Comparison of ENCODE assay signal across 11 cellular contexts in genomic region chr17:57379237-57380054, GRCh38.
DNase-seq lines count a peak whose midpoint lies in the region; ATAC-seq and TF ChIP-seq lines count a peak whose summit lies in the region.
"Had no signal": no experiment of that assay in that cellular context is flagged by ENCODE, and none has a peak within 500 bp of the region (broad histone marks: within the 10 kb centered on the region; RNA-seq: fewer than 3 reads in every experiment).

No MANE protein-coding gene starts in this region.

- H3K4me1 Mint-ChIP-seq in CD8-positive, alpha-beta memory T cell, result peaks cover 14 to 43% (median 16%) of the 10 kb centered on the region in 3 donors
- H3K4me1 Mint-ChIP-seq in nephron progenitor cell, result peaks cover 34% of the 10 kb centered on the region

- H3K4me3 ChIP-seq in CD8-positive, alpha-beta memory T cell (ENCODE audit: low read length), result no peak overlapping the region
- no peak overlapping the region for H3K4me3 ChIP-seq in NB4 (ENCODE audit: low read depth, low read length)
- no peak overlapping the region for H3K4me3 ChIP-seq in dorsolateral prefrontal cortex
- H3K4me3 ChIP-seq in WERI-Rb-1 (ENCODE audit: low read depth, low read length), result no peak overlapping the region

- CTCF ChIA-PET in CD8-positive, alpha-beta memory T cell (lab: Charles Lee), result no interaction called here

- DNase-seq in CD8-positive, alpha-beta memory T cell, result no peak
- peak; percentile 37 for DNase-seq in NB4 (ENCODE audit: low read depth)
- DNase-seq in dorsolateral prefrontal cortex, result no peak
- no peak for DNase-seq in nephron progenitor cell
- no peak for DNase-seq in WERI-Rb-1
- DNase-seq in putamen (ENCODE audit: low spot score), result no peak
- no peak for DNase-seq in COLO668 (lab: John Stamatoyannopoulos, UW; ENCODE audit: unreplicated experiment)
- DNase-seq: midbrain, SHP77 had no signal

- intact Hi-C loops in dorsolateral prefrontal cortex (cut with DNase I), result no loop called here

- no peaks in the 10 kb centered on the region for H3K36me3 ChIP-seq in CD8-positive, alpha-beta memory T cell (ENCODE audit: insufficient read depth, low read length)
- peaks cover 22% of the 10 kb centered on the region for H3K36me3 ChIP-seq in WERI-Rb-1

- H3K27me3 ChIP-seq in CD8-positive, alpha-beta memory T cell (ENCODE audit: insufficient read depth, low read length, poor library complexity, severe bottlenecking), result no peaks in the 10 kb centered on the region
- H3K27me3 ChIP-seq in dorsolateral prefrontal cortex (no peaks in the 10 kb centered on the region), WERI-Rb-1 (ENCODE audit: insufficient read depth, low read depth, severe bottlenecking) (no peaks in the 10 kb centered on the region)

- peak overlapping the region; percentile 45 for H3K27ac ChIP-seq in CD8-positive, alpha-beta memory T cell (ENCODE audit: low read depth, low read length)
- H3K27ac ChIP-seq in dorsolateral prefrontal cortex, result peak overlapping the region in 37 of 59 donors; percentile 2 to 82 (median 55)
- H3K27ac ChIP-seq in WERI-Rb-1, result no peak overlapping the region

- H3K9me3 Mint-ChIP-seq in CD8-positive, alpha-beta memory T cell, result peaks cover 0 to 9% (median 4%) of the 10 kb centered on the region in 5 donors
- H3K9me3 Mint-ChIP-seq in nephron progenitor cell, result peaks cover 14% of the 10 kb centered on the region
- H3K9me3 Mint-ChIP-seq: central memory CD8-positive, alpha-beta T cell had no signal

- POLR2A ChIA-PET in CD8-positive, alpha-beta memory T cell (lab: Charles Lee), result no interaction called here

- H3K4me1 ChIP-seq in CD8-positive, alpha-beta memory T cell (ENCODE audit: insufficient read depth, low read length), result no peaks in the 10 kb centered on the region

- H3K4me3 Mint-ChIP-seq in CD8-positive, alpha-beta memory T cell, result no peak overlapping the region
- peak overlapping the region; percentile 24 for H3K4me3 Mint-ChIP-seq in nephron progenitor cell
- H3K4me3 Mint-ChIP-seq: central memory CD8-positive, alpha-beta T cell had no signal

- TF ChIP-seq CTCF in NB4 (IDR thresholded peaks at IDR 0.05; ENCODE audit: low read depth, low read length) (no peak), dorsolateral prefrontal cortex (IDR thresholded peaks at IDR 0.05 in 54 of 56, conservative IDR thresholded peaks at IDR 0.05 in 2 of 56; ENCODE audit: low read depth in 1 of 56, partially characterized antibody in 56 of 56) (no peak), nephron progenitor cell (IDR thresholded peaks at IDR 0.05) (no peak), WERI-Rb-1 (IDR thresholded peaks at IDR 0.05; ENCODE audit: low read depth, low read length) (no peak)

- H3K27ac Mint-ChIP-seq in CD8-positive, alpha-beta memory T cell, result peak overlapping the region in 2 of 8 donors; percentile 64 to 81
- peak overlapping the region; percentile 98 for H3K27ac Mint-ChIP-seq in nephron progenitor cell

- H3K9me3 ChIP-seq in CD8-positive, alpha-beta memory T cell (ENCODE audit: low read length), result no peaks in the 10 kb centered on the region
- H3K9me3 ChIP-seq in WERI-Rb-1 (ENCODE audit: severe bottlenecking), result peaks cover under 1% of the 10 kb centered on the region

- TF ChIP-seq POLR2A in NB4 (IDR thresholded peaks at IDR 0.05; ENCODE audit: extremely low read depth, insufficient read length), result no peak

- peaks cover 12 to 18% (median 14%) of the 10 kb centered on the region in 3 donors for H3K36me3 Mint-ChIP-seq in CD8-positive, alpha-beta memory T cell
- H3K36me3 Mint-ChIP-seq in nephron progenitor cell (ENCODE audit: low read depth), result peaks cover 65% of the 10 kb centered on the region

- no peaks in the 10 kb centered on the region for H3K27me3 Mint-ChIP-seq in CD8-positive, alpha-beta memory T cell
- H3K27me3 Mint-ChIP-seq in nephron progenitor cell (ENCODE audit: low read depth, poor library complexity), result no peaks in the 10 kb centered on the region
- H3K27me3 Mint-ChIP-seq: central memory CD8-positive, alpha-beta T cell had no signal

- no peak for ATAC-seq in GM19395 (IDR thresholded peaks at IDR 0.05; ENCODE audit: unreplicated experiment)
